In the genomic region with DNA sequence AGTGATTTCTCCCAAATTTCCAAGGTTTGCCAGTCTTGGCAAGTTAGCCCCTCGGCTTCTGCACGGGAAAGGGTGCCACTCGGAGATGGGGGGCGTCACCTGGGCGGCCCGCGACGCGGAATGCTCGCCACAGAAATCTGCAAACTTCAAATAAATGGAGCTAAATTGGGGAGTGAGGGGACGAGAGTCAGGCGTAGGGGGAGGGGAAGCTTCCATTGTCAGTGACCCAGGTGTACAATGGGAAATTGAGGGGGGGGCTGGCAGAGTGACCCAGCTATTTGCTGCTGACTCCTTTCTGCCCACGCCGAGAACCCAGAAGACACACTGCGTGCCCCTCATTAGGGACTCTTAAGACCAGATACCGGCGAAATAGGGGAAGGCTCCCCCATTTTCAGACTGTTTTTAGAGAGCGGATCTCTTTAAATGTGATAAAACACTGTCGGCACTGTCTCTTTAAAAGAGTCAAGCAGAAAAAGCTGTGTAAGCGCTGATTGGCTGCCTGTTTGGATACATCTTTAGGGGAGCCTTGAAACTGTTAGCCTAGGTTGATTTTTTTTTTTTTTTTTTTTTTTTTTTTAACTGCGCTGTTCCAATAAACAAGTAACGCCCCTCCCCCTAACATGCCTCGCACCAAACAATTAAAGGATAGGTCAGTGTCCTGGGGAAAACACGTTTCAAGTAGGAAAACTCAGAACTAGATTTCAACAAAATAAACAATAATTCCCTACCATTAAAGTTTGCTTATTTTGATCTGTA, we compare ENCODE assay signal across 8 cellular contexts.
A peak's percentile ranks its signal among the peaks of the same experiment; 100 is the strongest.
DNase-seq lines count a peak whose midpoint lies in the region; ATAC-seq and TF ChIP-seq lines count a peak whose summit lies in the region.

No MANE protein-coding gene starts in this region.

- peak overlapping the region; percentile 93 for H3K4me3 ChIP-seq in GM08714 (ENCODE audit: low read length)
- peak overlapping the region; percentile 71 for H3K4me3 ChIP-seq in WI38 (ENCODE audit: low read depth, low read length)
- H3K4me3 ChIP-seq in skeletal muscle cell (ENCODE audit: low read depth, low read length): peak overlapping the region; percentile 74

- H3K27me3 Mint-ChIP-seq in central memory CD8-positive, alpha-beta T cell: no peaks in the 10 kb centered on the region

- no peak for TF ChIP-seq CTCF in WI38 (IDR thresholded peaks at IDR 0.05; ENCODE audit: low read depth, low read length)

- peak; percentile 84 for DNase-seq in NCI-H226
- DNase-seq in central memory CD8-positive, alpha-beta T cell (ENCODE audit: low spot score in 2 of 2): peak; percentile 31 to 63
- peak; percentile 76 for DNase-seq in iPS-NIHi11 (ENCODE audit: low spot score)
- DNase-seq in skeletal muscle cell (ENCODE audit: low read depth): peak; percentile 80

- peak overlapping the region; percentile 83 for H3K27ac Mint-ChIP-seq in central memory CD8-positive, alpha-beta T cell (ENCODE audit: low read depth)

- peaks cover 54% of the 10 kb centered on the region for H3K4me1 Mint-ChIP-seq in central memory CD8-positive, alpha-beta T cell

- peak overlapping the region; percentile 89 for H3K4me3 Mint-ChIP-seq in central memory CD8-positive, alpha-beta T cell

- peak; percentile 35 for ATAC-seq in HG03095 (IDR thresholded peaks at IDR 0.05; ENCODE audit: unreplicated experiment)
- ATAC-seq in central memory CD8-positive, alpha-beta T cell (replicated peaks; ENCODE audit: extremely low read depth, poor library complexity, severe bottlenecking): peak; percentile 59
- no peak for ATAC-seq in GM21390 (IDR thresholded peaks at IDR 0.05; ENCODE audit: unreplicated experiment)

- peaks cover 18% of the 10 kb centered on the region for H3K36me3 Mint-ChIP-seq in central memory CD8-positive, alpha-beta T cell (ENCODE audit: insufficient read depth)

- H3K9me3 Mint-ChIP-seq in central memory CD8-positive, alpha-beta T cell: no peaks in the 10 kb centered on the region
